ENCODE assay signal across 8 cellular contexts in the genomic region with DNA sequence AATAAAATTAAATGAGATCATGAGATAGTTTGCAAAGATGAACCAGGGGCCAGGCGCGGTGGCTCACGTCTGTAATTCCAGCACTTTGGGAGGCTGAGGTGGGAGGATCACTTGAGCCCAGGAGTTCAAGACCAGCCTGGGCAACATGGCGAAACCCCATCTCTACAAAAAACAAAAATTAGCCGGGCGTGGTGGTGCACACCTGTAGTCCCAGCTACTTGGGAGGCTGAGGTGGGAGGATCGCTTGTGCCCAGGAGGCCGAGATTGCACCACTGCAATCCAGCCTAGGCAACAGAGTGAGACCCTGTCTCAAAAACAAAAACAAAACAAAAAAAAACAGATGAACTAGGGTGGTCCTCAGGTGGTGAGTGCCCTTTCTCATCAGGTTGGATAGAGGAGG. TPM values are rescaled to one million over a fixed set of nuclear protein-coding genes. Genes with fewer than 3 reads are reported as not detected.
DNase-seq lines count a peak whose midpoint lies in the region; ATAC-seq and TF ChIP-seq lines count a peak whose summit lies in the region.
"Not testable (repeated sequence)": the region's sequence is repeated elsewhere in the genome, so short reads cannot be mapped to it uniquely, and the experiment has no call there.

No MANE protein-coding gene starts in this region.

- not testable (repeated sequence) for H3K36me3 ChIP-seq in DND-41 (ENCODE audit: insufficient read depth, low read length); breast epithelium; mesodermal cell (ENCODE audit: control insufficient read depth, insufficient read depth, low read length); rectal smooth muscle tissue (ENCODE audit: control insufficient read depth, insufficient read depth, low read length); upper lobe of right lung
- H3K36me3 ChIP-seq in NT2/D1 (ENCODE audit: insufficient read depth, insufficient read length, low read length) = peaks cover 19% of the 10 kb centered on the region

- not testable (repeated sequence) for ATAC-seq in DND-41 (ENCODE audit: insufficient read depth, low read depth); activated CD8-positive, alpha-beta T cell treated with anti-CD3 and anti-CD28 coated beads, Interleukin-2, amount 10 ng/mL, durations not matched to agents 7 days and 5 days; upper lobe of right lung

- H3K4me1 Mint-ChIP-seq in activated CD8-positive, alpha-beta T cell treated with anti-CD3 and anti-CD28 coated beads, Interleukin-2, amount 10 ng/mL, durations not matched to agents 7 days and 5 days (ENCODE audit: low read depth) = peaks cover 26% of the 10 kb centered on the region

- peak overlapping the region; percentile 97 for H3K27ac Mint-ChIP-seq in activated CD8-positive, alpha-beta T cell treated with anti-CD3 and anti-CD28 coated beads, Interleukin-2, amount 10 ng/mL, durations not matched to agents 7 days and 5 days

- POLR2A ChIA-PET in activated CD8-positive, alpha-beta T cell treated with anti-CD3 and anti-CD28 coated beads, Interleukin-2, amount 10 ng/mL, durations not matched to agents 7 days and 5 days (lab: Charles Lee) = interaction anchor here (1.0 to 1.3 kb wide), 2 partner anchors 149 to 164 kb away, joined by 3 to 4 read pairs; a partner anchor contains a TSS

- H3K4me3 Mint-ChIP-seq in activated CD8-positive, alpha-beta T cell treated with anti-CD3 and anti-CD28 coated beads, Interleukin-2, amount 10 ng/mL, durations not matched to agents 7 days and 5 days = peak overlapping the region; percentile 88

- H3K4me1 ChIP-seq in DND-41 (ENCODE audit: insufficient read depth, low read length) (peaks cover 16% of the 10 kb centered on the region), upper lobe of right lung (peaks cover 20% of the 10 kb centered on the region)
- H3K4me1 ChIP-seq in NT2/D1 (ENCODE audit: insufficient read depth, insufficient read length); breast epithelium; mesodermal cell (ENCODE audit: control insufficient read depth, insufficient read depth, low read length, poor library complexity, severe bottlenecking); rectal smooth muscle tissue (ENCODE audit: control insufficient read depth, insufficient read depth, low read length): not testable (repeated sequence)

- not testable (repeated sequence) for H3K27me3 ChIP-seq in DND-41 (ENCODE audit: insufficient read depth, low read length, poor library complexity); NT2/D1 (ENCODE audit: insufficient read depth, insufficient read length); breast epithelium; rectal smooth muscle tissue (ENCODE audit: control insufficient read depth, insufficient read depth, low read length); upper lobe of right lung

- not testable (repeated sequence) for H3K9me3 ChIP-seq in DND-41 (ENCODE audit: insufficient read depth, low read length, severe bottlenecking); NT2/D1 (ENCODE audit: insufficient read depth, low read length); breast epithelium; mesodermal cell (ENCODE audit: control insufficient read depth, low read length); upper lobe of right lung

- H3K4me3 ChIP-seq in DND-41 (ENCODE audit: low read depth in 1 of 2, low read length in 2 of 2) (peak overlapping the region in 1 of 2 experiments; percentile 73; a peak in 3 of 4 replicates), NT2/D1 (ENCODE audit: insufficient read length, low read depth) (peak overlapping the region; percentile 75), breast epithelium (peak overlapping the region; percentile 56 to 79 (median 73)), fibroblast of villous mesenchyme (ENCODE audit: low read depth, low read length) (peak overlapping the region; percentile 71), mesodermal cell (ENCODE audit: extremely low read depth, insufficient read depth, low read length, poor library complexity, severe bottlenecking) (peak overlapping the region; percentile 62), rectal smooth muscle tissue (ENCODE audit: low read length) (peak overlapping the region; percentile 75), upper lobe of right lung (peak overlapping the region; percentile 83)

- H2AFZ ChIP-seq in DND-41 (ENCODE audit: low read depth, low read length) = peak overlapping the region; percentile 98

- intact Hi-C loops in breast epithelium (cut with DNase I; ENCODE audit: low total_unique reads); upper lobe of right lung (cut with DNase I): not testable (repeated sequence)

- not testable (repeated sequence) for H4K20me1 ChIP-seq in DND-41 (ENCODE audit: insufficient read depth, low read length)

- peak overlapping the region; percentile 87 for H3K9ac ChIP-seq in DND-41 (ENCODE audit: low read depth, low read length)
- peak overlapping the region; percentile 97 for H3K9ac ChIP-seq in NT2/D1 (ENCODE audit: insufficient read length, low read depth)
- H3K9ac ChIP-seq in rectal smooth muscle tissue (ENCODE audit: low read length) = not testable (repeated sequence)

- TF ChIP-seq CTCF in DND-41 (IDR thresholded peaks at IDR 0.05; ENCODE audit: borderline replicate concordance, extremely low read depth, low read length, poor library complexity, severe bottlenecking); breast epithelium (IDR thresholded peaks at IDR 0.05); fibroblast of villous mesenchyme (IDR thresholded peaks at IDR 0.05; ENCODE audit: insufficient read depth, low read depth, low read length); upper lobe of right lung (IDR thresholded peaks at IDR 0.05): not testable (repeated sequence)

- not testable (repeated sequence) for H3K79me2 ChIP-seq in DND-41 (ENCODE audit: insufficient read depth, low read length)

- not testable (repeated sequence) for H3K27me3 Mint-ChIP-seq in activated CD8-positive, alpha-beta T cell treated with anti-CD3 and anti-CD28 coated beads, Interleukin-2, amount 10 ng/mL, durations not matched to agents 7 days and 5 days (ENCODE audit: low read depth)

- not testable (repeated sequence) for DNase-seq in DND-41; NT2/D1 (ENCODE audit: low read depth, low spot score); activated CD8-positive, alpha-beta T cell treated with anti-CD3 and anti-CD28 coated beads, Interleukin-2, amount 10 ng/mL, durations not matched to agents 7 days and 5 days; breast epithelium (ENCODE audit: low spot score in 2 of 2); fibroblast of villous mesenchyme (ENCODE audit: low read depth); upper lobe of right lung

- H3K27ac ChIP-seq in DND-41 (ENCODE audit: low read length) (peak overlapping the region; percentile 93), breast epithelium (peak overlapping the region; percentile 95 to 96), rectal smooth muscle tissue (ENCODE audit: low read depth, low read length) (peak overlapping the region; percentile 99), upper lobe of right lung (peak overlapping the region; percentile 97)
- H3K27ac ChIP-seq in mesodermal cell (ENCODE audit: low read depth, low read length, severe bottlenecking) = not testable (repeated sequence)

- TF ChIP-seq POLR2A in breast epithelium (IDR thresholded peaks at IDR 0.05) = not testable (repeated sequence)

- H3K36me3 Mint-ChIP-seq in activated CD8-positive, alpha-beta T cell treated with anti-CD3 and anti-CD28 coated beads, Interleukin-2, amount 10 ng/mL, durations not matched to agents 7 days and 5 days (ENCODE audit: low read depth) = peaks cover 19% of the 10 kb centered on the region

- WGBS in mesodermal cell (ENCODE audit: insufficient coverage in 2 of 2), 2 experiments = 94 to 100% methylated on average over 3 to 5 of the region's 8 CpGs

- CTCF ChIA-PET in activated CD8-positive, alpha-beta T cell treated with anti-CD3 and anti-CD28 coated beads, Interleukin-2, amount 10 ng/mL, durations not matched to agents 7 days and 5 days (lab: Charles Lee) = interaction anchor here (0.9 to 3.1 kb wide), 3 partner anchors 14 to 204 kb away, joined by 4 to 8 read pairs (median 7); a partner anchor contains a TSS

- H3K4me2 ChIP-seq in DND-41 (ENCODE audit: insufficient read depth, low read length) = peak overlapping the region; percentile 89

- H3K9me3 Mint-ChIP-seq in activated CD8-positive, alpha-beta T cell treated with anti-CD3 and anti-CD28 coated beads, Interleukin-2, amount 10 ng/mL, durations not matched to agents 7 days and 5 days (ENCODE audit: insufficient read depth) = not testable (repeated sequence)

RNA-seq across cellular contexts. Expression of a gene that starts 7.4 kb away (rescaled TPM):
- total RNA-seq in activated CD8-positive, alpha-beta T cell treated with anti-CD3 and anti-CD28 coated beads, Interleukin-2, amount 10 ng/mL, durations not matched to agents 7 days and 5 days = 10 to 100 TPM; 41.1 to 50.1 TPM
- total RNA-seq in breast epithelium (10 to 100 TPM; 23.0 to 36.2 (median 31.5) TPM), fibroblast of villous mesenchyme (6.9 and 14.8 TPM in 2 replicates), upper lobe of right lung (105 TPM)
- polyA plus RNA-seq in mesodermal cell (2013, experiment 1 of 2) = 38.5 TPM
- polyA plus RNA-seq in mesodermal cell (2013, experiment 2 of 2) = 29.9 TPM

RNA-seq across cellular contexts. Expression of a gene that starts 54.8 kb away (rescaled TPM):
- total RNA-seq in activated CD8-positive, alpha-beta T cell treated with anti-CD3 and anti-CD28 coated beads, Interleukin-2, amount 10 ng/mL, durations not matched to agents 7 days and 5 days = 10 to 100 TPM; 53.7 to 54.5 TPM
- total RNA-seq in breast epithelium (10 to 100 TPM; 46.5 to 53.4 (median 51.7) TPM), fibroblast of villous mesenchyme (37.0 and 51.4 TPM in 2 replicates), upper lobe of right lung (72.3 TPM)
- polyA plus RNA-seq in mesodermal cell (2013, experiment 1 of 2) = 56.7 TPM
- polyA plus RNA-seq in mesodermal cell (2013, experiment 2 of 2) = 50.1 TPM
